In the genomic region with DNA sequence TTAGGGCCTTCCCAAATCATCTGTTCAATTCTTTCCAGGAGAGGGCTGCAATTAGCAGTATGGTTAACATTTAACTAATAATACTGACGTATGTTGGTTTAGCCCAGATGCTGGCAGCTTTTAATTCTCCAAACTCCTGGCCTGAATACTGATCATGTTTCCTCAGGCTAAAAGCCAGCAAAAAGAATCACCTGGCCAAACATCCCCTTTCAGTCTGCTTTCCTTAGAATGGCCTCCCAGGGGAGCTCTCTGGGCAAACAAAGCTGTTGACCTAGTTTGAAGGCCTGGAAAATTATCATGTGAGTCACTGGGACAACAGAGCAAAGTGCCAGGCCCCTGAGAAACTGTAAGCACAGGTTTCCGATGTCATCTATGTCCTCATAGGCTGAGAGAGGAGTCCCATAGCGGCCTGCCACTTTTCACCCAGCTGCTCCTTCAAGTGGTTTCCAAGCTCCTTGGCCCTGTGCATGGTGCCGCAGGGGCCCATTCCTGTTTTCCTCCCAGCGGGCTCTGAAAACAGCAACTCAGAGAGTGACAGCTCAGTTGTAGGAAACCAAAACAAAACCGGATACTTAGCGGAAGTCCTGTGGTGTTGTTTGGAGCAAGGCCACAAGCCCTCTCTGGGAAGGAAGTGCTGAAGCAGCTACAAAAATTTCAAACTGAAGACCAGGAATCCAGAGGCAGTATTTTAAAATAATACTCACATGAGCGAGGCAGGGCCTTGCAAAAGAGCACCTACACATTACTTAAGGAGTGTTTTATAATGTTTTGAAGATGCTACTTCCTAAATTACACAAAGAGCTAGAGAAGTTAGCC, we compare ENCODE assay signal across 8 cellular contexts. TPM values are rescaled to one million over a fixed set of nuclear protein-coding genes. Genes with fewer than 3 reads are reported as not detected.
DNase-seq lines count a peak whose midpoint lies in the region; ATAC-seq and TF ChIP-seq lines count a peak whose summit lies in the region.

No MANE protein-coding gene starts in this region.

- peaks cover 56% of the 10 kb centered on the region for H3K4me1 Mint-ChIP-seq in activated CD4-positive, alpha-beta memory T cell treated with anti-CD3 and anti-CD28 coated beads, Interleukin-2, amount 10 ng/mL, durations not matched to agents 7 days and 5 days

- H3K27ac ChIP-seq in BLaER1 treated with 17β-estradiol and CSF1 and Interleukin-3, amounts not matched to agents 10 nM and 100 nM, result peak overlapping the region; percentile 71 to 90 (median 77)
- peak overlapping the region; percentile 84 to 96 for H3K27ac ChIP-seq in left lung

- peak overlapping the region; percentile 61 for H3K4me3 Mint-ChIP-seq in activated CD4-positive, alpha-beta memory T cell treated with anti-CD3 and anti-CD28 coated beads, Interleukin-2, amount 10 ng/mL, durations not matched to agents 7 days and 5 days

- CTCF ChIA-PET in activated CD4-positive, alpha-beta memory T cell treated with anti-CD3 and anti-CD28 coated beads, Interleukin-2, amount 10 ng/mL, durations not matched to agents 7 days and 5 days (lab: Charles Lee), result interaction anchor here (0.8 to 7.0 kb wide), 14 partner anchors 9 to 237 kb away, joined by 3 to 63 read pairs (median 6); a partner anchor contains a TSS

- H3K36me3 ChIP-seq in BLaER1 treated with 17β-estradiol and CSF1 and Interleukin-3, amounts not matched to agents 10 nM and 100 nM, result no peaks in the 10 kb centered on the region
- no peaks in the 10 kb centered on the region for H3K36me3 ChIP-seq in left lung

- H3K9me3 Mint-ChIP-seq in activated CD4-positive, alpha-beta memory T cell treated with anti-CD3 and anti-CD28 coated beads, Interleukin-2, amount 10 ng/mL, durations not matched to agents 7 days and 5 days, result no peaks in the 10 kb centered on the region

- peak overlapping the region; percentile 75 to 92 (median 86) for H3K4me2 ChIP-seq in BLaER1 treated with 17β-estradiol and CSF1 and Interleukin-3, amounts not matched to agents 10 nM and 100 nM

- intact Hi-C loops in left lung (cut with DNase I), result no loop called here

- H3K9me3 ChIP-seq in BLaER1 treated with 17β-estradiol and CSF1 and Interleukin-3, amounts not matched to agents 10 nM and 100 nM (replicated peaks in 1 of 11), result no peaks in the 10 kb centered on the region
- no peaks in the 10 kb centered on the region for H3K9me3 ChIP-seq in left lung

- TF ChIP-seq CTCF in left lung (IDR thresholded peaks at IDR 0.05), result no peak

- POLR2A ChIA-PET in activated CD4-positive, alpha-beta memory T cell treated with anti-CD3 and anti-CD28 coated beads, Interleukin-2, amount 10 ng/mL, durations not matched to agents 7 days and 5 days (lab: Charles Lee), result interaction anchor here (0.9 to 5.9 kb wide), 15 partner anchors 9 to 528 kb away, joined by 3 to 98 read pairs (median 5); a partner anchor contains a TSS

- H3K36me3 Mint-ChIP-seq in activated CD4-positive, alpha-beta memory T cell treated with anti-CD3 and anti-CD28 coated beads, Interleukin-2, amount 10 ng/mL, durations not matched to agents 7 days and 5 days (ENCODE audit: low read depth), result peaks cover 3% of the 10 kb centered on the region

- H3K4me3 ChIP-seq in BLaER1 treated with 17β-estradiol and CSF1 and Interleukin-3, amounts not matched to agents 10 nM and 100 nM, result peak overlapping the region in 8 of 10 experiments; percentile 1 to 44 (median 19); a peak in 9 of 20 replicates
- H3K4me3 ChIP-seq in left lung, result peak overlapping the region in 1 of 2 donors; percentile 16

- DNase-seq in NCI-H524 treated with DMSO at 0.1 percent for 48 hours (lab: John Stamatoyannopoulos, UW) (peak; percentile 99), ecto neural progenitor cell (ENCODE audit: low spot score) (peak; percentile 60), left lung (peak; percentile 84 to 86)
- peak; percentile 69 for DNase-seq in activated CD4-positive, alpha-beta memory T cell treated with anti-CD3 and anti-CD28 coated beads, Interleukin-2, amount 10 ng/mL, durations not matched to agents 7 days and 5 days
- DNase-seq in stimulated activated CD4-positive, alpha-beta T cell treated with anti-CD3 and anti-CD28 coated beads, Interleukin-2, amount 100 ng/mL, for 48 hours, result peak; percentile 27 to 30

- peak overlapping the region; percentile 98 for H3K27ac Mint-ChIP-seq in activated CD4-positive, alpha-beta memory T cell treated with anti-CD3 and anti-CD28 coated beads, Interleukin-2, amount 10 ng/mL, durations not matched to agents 7 days and 5 days

- peak overlapping the region; percentile 49 to 76 (median 68) for H3K9ac ChIP-seq in BLaER1 treated with 17β-estradiol and CSF1 and Interleukin-3, amounts not matched to agents 10 nM and 100 nM

- H3K27me3 Mint-ChIP-seq in activated CD4-positive, alpha-beta memory T cell treated with anti-CD3 and anti-CD28 coated beads, Interleukin-2, amount 10 ng/mL, durations not matched to agents 7 days and 5 days, result no peaks in the 10 kb centered on the region

- H3K4me1 ChIP-seq in BLaER1 treated with 17β-estradiol and CSF1 and Interleukin-3, amounts not matched to agents 10 nM and 100 nM, result peaks cover 59 to 83% (median 68%) of the 10 kb centered on the region in 10 experiments
- peaks cover 14 to 83% of the 10 kb centered on the region in 2 donors for H3K4me1 ChIP-seq in left lung

- ATAC-seq in HG03108 (IDR thresholded peaks at IDR 0.05; ENCODE audit: unreplicated experiment) (peak; percentile 37), left lung (peak; percentile 87), HG03039 (IDR thresholded peaks at IDR 0.05; ENCODE audit: unreplicated experiment) (no peak)

- H4K20me1 ChIP-seq in BLaER1 treated with 17β-estradiol and CSF1 and Interleukin-3, amounts not matched to agents 10 nM and 100 nM, result no peaks in the 10 kb centered on the region

- no peaks in the 10 kb centered on the region for H3K27me3 ChIP-seq in BLaER1 treated with 17β-estradiol and CSF1 and Interleukin-3, amounts not matched to agents 10 nM and 100 nM
- no peaks in the 10 kb centered on the region for H3K27me3 ChIP-seq in left lung

RNA-seq across cellular contexts. Expression of a gene that starts 36.5 kb away (rescaled TPM):
- total RNA-seq in activated CD4-positive, alpha-beta memory T cell treated with anti-CD3 and anti-CD28 coated beads, Interleukin-2, amount 10 ng/mL, durations not matched to agents 7 days and 5 days, result 100 to 1,000 TPM; 192 to 193 TPM
- total RNA-seq in left lung, result 100 to 1,000 TPM; 215 to 217 TPM

RNA-seq across cellular contexts. Expression of a gene that starts 40.7 kb away (rescaled TPM):
- 10 to 100 TPM; 40.4 to 41.1 TPM for total RNA-seq in activated CD4-positive, alpha-beta memory T cell treated with anti-CD3 and anti-CD28 coated beads, Interleukin-2, amount 10 ng/mL, durations not matched to agents 7 days and 5 days
- 10 to 100 TPM; 23.5 to 26.3 TPM for total RNA-seq in left lung

Comparison
In these comparisons a context has a peak if more than half of its experiments do, and no peak if none do; other contexts are left out.
1. DNase-seq: peak in every context shown above with its lines; median percentile 99 in NCI-H524 treated with DMSO at 0.1 percent for 48 hours; 85 in left lung; 69 in activated CD4-positive, alpha-beta memory T cell treated with anti-CD3 and anti-CD28 coated beads, Interleukin-2, amount 10 ng/mL, durations not matched to agents 7 days and 5 days; 60 in ecto neural progenitor cell; 28 in stimulated activated CD4-positive, alpha-beta T cell treated with anti-CD3 and anti-CD28 coated beads, Interleukin-2, amount 100 ng/mL, for 48 hours.